In the genomic region with DNA sequence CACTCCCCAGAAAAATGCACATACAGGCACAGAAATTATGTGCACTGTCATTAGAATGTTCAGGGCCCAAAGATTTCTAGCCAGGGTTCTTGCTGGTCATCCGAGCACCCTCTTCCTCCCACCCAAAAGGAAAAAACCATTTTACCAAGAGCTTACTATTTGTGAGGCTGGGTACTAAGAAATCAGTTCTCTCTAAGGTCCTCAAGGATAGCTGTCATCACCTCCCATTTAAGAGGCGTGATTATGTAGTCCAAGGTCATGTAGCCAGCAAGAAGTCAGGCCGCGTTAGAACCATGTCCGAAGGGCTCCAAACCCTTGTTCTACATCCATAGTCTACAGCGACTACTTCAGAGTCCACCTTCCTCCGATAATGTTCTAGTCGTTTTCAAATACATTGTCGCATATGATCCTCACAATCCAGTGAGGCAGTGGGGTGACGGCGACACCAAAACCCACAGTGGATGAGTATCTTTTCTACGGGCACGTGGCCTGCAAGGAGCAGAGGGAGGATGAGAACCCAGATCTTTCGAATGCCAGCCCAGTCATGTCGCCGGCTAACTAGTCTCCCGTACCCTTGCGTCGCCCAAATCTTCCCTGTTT, we compare ENCODE assay signal across 1 cellular context.
A peak's percentile ranks its signal among the peaks of the same experiment; 100 is the strongest.
TF ChIP-seq lines count a peak whose summit lies in the region.

No MANE protein-coding gene starts in this region.

TF ChIP-seq in HepG2, 621 proteins besides CTCF, POLR2A, EP300 and RAD21:
- TF ChIP-seq MED1 (CRISPR knock-in tag; IDR thresholded peaks at IDR 0.05) (no peak), ZNF589 (CRISPR knock-in tag; conservative IDR thresholded peaks at IDR 0.05) (no peak), ZNF605 (CRISPR knock-in tag; IDR thresholded peaks at IDR 0.05) (0 out of 2 replicates have a peak, but pooled peaks have one; percentile 22), MAZ (IDR thresholded peaks at IDR 0.05; ENCODE audit: borderline replicate concordance, low read depth, low read length) (no peak), MAZ (CRISPR knock-in tag; IDR thresholded peaks at IDR 0.05; ENCODE audit: low read depth) (peak; percentile 16; the same call in 1 of the 2 replicates), ZBED4 (CRISPR knock-in tag; IDR thresholded peaks at IDR 0.05; ENCODE audit: borderline replicate concordance) (0 out of 2 replicates have a peak, but pooled peaks have one; percentile 14), XRCC5 (optimal IDR thresholded peaks at IDR 0.05; ENCODE audit: low read length) (peak; percentile 39), ZNF44 (CRISPR knock-in tag; IDR thresholded peaks at IDR 0.05) (no peak), ATF5 (CRISPR knock-in tag; IDR thresholded peaks at IDR 0.05; ENCODE audit: low read depth) (no peak), FOSL1 (CRISPR knock-in tag; IDR thresholded peaks at IDR 0.05; ENCODE audit: borderline replicate concordance) (no peak), MIER2 (CRISPR knock-in tag; IDR thresholded peaks at IDR 0.05) (no peak), ZNF784 (CRISPR knock-in tag; IDR thresholded peaks at IDR 0.05; ENCODE audit: borderline replicate concordance) (no peak), ATAD3A (CRISPR knock-in tag; IDR thresholded peaks at IDR 0.05) (no peak), ZHX1 (CRISPR knock-in tag; IDR thresholded peaks at IDR 0.05; ENCODE audit: low read depth) (no peak; the same call in 1 of the 2 replicates), ZC3H4 (CRISPR knock-in tag; IDR thresholded peaks at IDR 0.05; ENCODE audit: borderline replicate concordance) (peak; percentile 37; the same call in 1 of the 2 replicates), HMGA1 (CRISPR knock-in tag; conservative IDR thresholded peaks at IDR 0.05) (no peak), HOXD1 (CRISPR knock-in tag; IDR thresholded peaks at IDR 0.05) (no peak), USF2 (IDR thresholded peaks at IDR 0.05; ENCODE audit: low read depth, low read length) (0 out of 2 replicates have a peak, but pooled peaks have one; percentile 6), USF2 (CRISPR knock-in tag; IDR thresholded peaks at IDR 0.05; ENCODE audit: borderline replicate concordance) (peak; percentile 50), SMAD3 (CRISPR knock-in tag; IDR thresholded peaks at IDR 0.05) (no peak), TEAD3 (CRISPR knock-in tag; optimal IDR thresholded peaks at IDR 0.05; ENCODE audit: borderline replicate concordance) (no peak), ZSCAN31 (CRISPR knock-in tag; IDR thresholded peaks at IDR 0.05; ENCODE audit: low read depth) (0 out of 2 replicates have a peak, but pooled peaks have one; percentile 1), NAIF1 (CRISPR knock-in tag; IDR thresholded peaks at IDR 0.05; ENCODE audit: borderline replicate concordance) (no peak), TP53 (CRISPR knock-in tag; conservative IDR thresholded peaks at IDR 0.05) (no peak), ZSCAN30 (CRISPR knock-in tag; IDR thresholded peaks at IDR 0.05) (no peak), SPEN (CRISPR knock-in tag; IDR thresholded peaks at IDR 0.05; ENCODE audit: low read depth) (no peak), SAFB2 (CRISPR knock-in tag; IDR thresholded peaks at IDR 0.05; ENCODE audit: borderline replicate concordance, low read depth) (no peak), CEBPG (CRISPR knock-in tag; IDR thresholded peaks at IDR 0.05) (no peak), AFF4 (CRISPR knock-in tag; IDR thresholded peaks at IDR 0.05) (no peak), ZSCAN21 (CRISPR knock-in tag; IDR thresholded peaks at IDR 0.05; ENCODE audit: borderline replicate concordance) (no peak)
- TF ChIP-seq, protein P1, sequence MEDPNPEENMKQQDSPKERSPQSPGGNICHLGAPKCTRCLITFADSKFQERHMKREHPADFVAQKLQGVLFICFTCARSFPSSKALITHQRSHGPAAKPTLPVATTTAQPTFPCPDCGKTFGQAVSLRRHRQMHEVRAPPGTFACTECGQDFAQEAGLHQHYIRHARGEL (CRISPR knock-in tag; IDR thresholded peaks at IDR 0.05): no peak
- TF ChIP-seq, protein P2, sequence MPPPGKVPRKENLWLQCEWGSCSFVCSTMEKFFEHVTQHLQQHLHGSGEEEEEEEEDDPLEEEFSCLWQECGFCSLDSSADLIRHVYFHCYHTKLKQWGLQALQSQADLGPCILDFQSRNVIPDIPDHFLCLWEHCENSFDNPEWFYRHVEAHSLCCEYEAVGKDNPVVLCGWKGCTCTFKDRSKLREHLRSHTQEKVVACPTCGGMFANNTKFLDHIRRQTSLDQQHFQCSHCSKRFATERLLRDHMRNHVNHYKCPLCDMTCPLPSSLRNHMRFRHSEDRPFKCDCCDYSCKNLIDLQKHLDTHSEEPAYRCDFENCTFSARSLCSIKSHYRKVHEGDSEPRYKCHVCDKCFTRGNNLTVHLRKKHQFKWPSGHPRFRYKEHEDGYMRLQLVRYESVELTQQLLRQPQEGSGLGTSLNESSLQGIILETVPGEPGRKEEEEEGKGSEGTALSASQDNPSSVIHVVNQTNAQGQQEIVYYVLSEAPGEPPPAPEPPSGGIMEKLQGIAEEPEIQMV (CRISPR knock-in tag; IDR thresholded peaks at IDR 0.05; ENCODE audit: low read depth): peak; percentile 33; the same call in 1 of the 2 replicates
- TF ChIP-seq, protein P3, sequence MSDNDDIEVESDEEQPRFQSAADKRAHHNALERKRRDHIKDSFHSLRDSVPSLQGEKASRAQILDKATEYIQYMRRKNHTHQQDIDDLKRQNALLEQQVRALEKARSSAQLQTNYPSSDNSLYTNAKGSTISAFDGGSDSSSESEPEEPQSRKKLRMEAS (IDR thresholded peaks at IDR 0.05): peak; percentile 22; the same call in 1 of the 2 replicates
